ENCODE assay signal across 9 cellular contexts in the genomic region with DNA sequence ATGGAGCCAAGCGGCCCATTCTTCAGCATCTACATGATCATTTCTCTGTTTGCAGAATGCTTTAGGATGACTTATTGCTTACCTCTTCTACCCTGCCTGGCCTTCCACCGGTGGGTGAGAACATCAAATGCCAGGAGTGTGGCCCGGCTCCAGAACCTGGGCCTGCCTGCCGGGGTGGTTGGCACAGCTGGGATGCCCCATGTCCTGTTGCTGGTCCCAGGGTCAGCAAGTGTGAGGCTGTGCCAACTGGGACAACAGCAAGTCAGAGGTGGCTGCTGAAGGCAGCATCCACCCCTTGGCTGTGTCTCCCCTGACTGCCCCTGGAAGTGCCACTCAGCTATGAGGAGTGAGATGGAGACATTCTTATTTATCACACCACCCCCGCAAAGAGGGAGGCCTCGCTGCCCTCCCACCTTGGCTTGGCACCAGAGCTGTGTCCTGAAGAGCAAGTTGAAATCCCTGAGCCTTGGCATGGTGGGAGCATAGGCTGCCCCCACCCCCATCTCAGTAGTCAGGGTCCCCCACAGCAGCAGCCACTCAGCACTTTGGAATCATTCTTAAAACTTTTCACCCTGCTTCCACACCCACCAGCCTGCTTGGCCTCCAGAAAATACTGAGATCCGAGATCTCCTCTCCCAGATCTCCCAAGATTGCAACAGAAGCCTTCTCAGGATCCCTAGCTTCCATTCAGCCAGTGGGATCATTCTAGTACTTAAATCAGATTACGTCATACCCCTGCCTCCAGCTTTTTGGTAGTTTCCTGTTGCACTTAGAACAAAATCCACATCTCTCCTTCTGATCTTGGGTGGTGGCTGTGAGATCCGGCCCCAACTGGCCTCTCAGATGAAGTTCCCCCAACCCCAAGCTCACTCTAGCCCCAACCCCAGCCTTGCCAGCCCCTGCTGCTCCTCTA.
A peak's percentile ranks its signal among the peaks of the same experiment; 100 is the strongest.
DNase-seq lines count a peak whose midpoint lies in the region; ATAC-seq, FAIRE-seq and TF ChIP-seq lines count a peak whose summit lies in the region.
"Had no signal": no experiment of that assay in that cellular context is flagged by ENCODE, and none has a peak within 500 bp of the region (broad histone marks: within the 10 kb centered on the region; RNA-seq: fewer than 3 reads in every experiment).

No MANE protein-coding gene starts in this region.

- H3K56ac ChIP-seq in mesendoderm (ENCODE audit: low read length) = peak overlapping the region; percentile 30

- TF ChIP-seq CTCF in KMS-11 (conservative IDR thresholded peaks at IDR 0.05; ENCODE audit: low read depth, low read length) = no peak
- no peak for TF ChIP-seq CTCF in bronchial epithelial cell (IDR thresholded peaks at IDR 0.05; ENCODE audit: insufficient read depth, low read length, severe bottlenecking)

- WGBS in mesendoderm (ENCODE audit: extremely low coverage, insufficient coverage, low lambda C conversion rate) = no CpG with 5 or more reads among the region's 9 CpGs

- H3K27ac ChIP-seq in KMS-11 (peak overlapping the region; percentile 8; the same call in 1 of the 2 replicates), mesendoderm (ENCODE audit: low read depth, low read length) (no peak overlapping the region)

- H3K4me1 ChIP-seq in KMS-11 (ENCODE audit: low read depth, poor library complexity, severe bottlenecking) (peaks cover 58% of the 10 kb centered on the region), mesendoderm (ENCODE audit: control insufficient read depth, low read depth, low read length) (peaks cover 8% of the 10 kb centered on the region)

- ATAC-seq in HG03571 (IDR thresholded peaks at IDR 0.05; ENCODE audit: unreplicated experiment) (no peak), HG03442 (IDR thresholded peaks at IDR 0.05; ENCODE audit: unreplicated experiment) (no peak)

- no peak for FAIRE-seq in bronchial epithelial cell (lab: Jason Lieb, UNC)
- FAIRE-seq: G401.6 had no signal

- no peak overlapping the region for H3K18ac ChIP-seq in mesendoderm (ENCODE audit: low read length)

- H3K27me3 ChIP-seq in KMS-11 (ENCODE audit: insufficient read depth, low read depth) (no peaks in the 10 kb centered on the region), bronchial epithelial cell (ENCODE audit: control insufficient read depth, insufficient read depth, low read length) (no peaks in the 10 kb centered on the region), mesendoderm (ENCODE audit: insufficient read depth, low read length, poor library complexity) (no peaks in the 10 kb centered on the region)

- no peak overlapping the region for H2AFZ ChIP-seq in KMS-11 (ENCODE audit: low read depth)

- H4K8ac ChIP-seq in mesendoderm (ENCODE audit: low read depth, low read length) = no peak overlapping the region

- no peaks in the 10 kb centered on the region for H4K20me1 ChIP-seq in KMS-11 (ENCODE audit: insufficient read depth)

- no peak overlapping the region for H4K5ac ChIP-seq in mesendoderm (ENCODE audit: low read length)

- H3K23ac ChIP-seq in mesendoderm (ENCODE audit: low read length) = no peak overlapping the region

- H2BK5ac ChIP-seq in mesendoderm (ENCODE audit: low read length) = no peak overlapping the region

- H3K4me2 ChIP-seq in KMS-11 (peak overlapping the region; percentile 5; the same call in 1 of the 2 replicates), mesendoderm (ENCODE audit: low read length) (no peak overlapping the region)

- H2BK15ac ChIP-seq in mesendoderm (replicated peaks; ENCODE audit: low read depth) = no peak overlapping the region

- H3K79me1 ChIP-seq in mesendoderm (ENCODE audit: low read length) = no peaks in the 10 kb centered on the region

- no peaks in the 10 kb centered on the region for H3K79me2 ChIP-seq in KMS-11 (ENCODE audit: insufficient read depth, low read depth)
- no peaks in the 10 kb centered on the region for H3K79me2 ChIP-seq in mesendoderm (ENCODE audit: control insufficient read depth, insufficient read depth, low read length)

- DNase-seq in AG08396 (ENCODE audit: low spot score) (peak; percentile 56), bronchial epithelial cell (ENCODE audit: low read depth) (peak; percentile 58), mesendoderm (no peak), GM19238 (ENCODE audit: insufficient read length, low spot score) (no peak), activated gamma-delta T cell treated with Interleukin-2 at 50 U/mL for 16 hours (no peak)

- peak overlapping the region; percentile 41 for H3K4ac ChIP-seq in mesendoderm (ENCODE audit: low read depth, low read length)

- H3K36me3 ChIP-seq in KMS-11 (ENCODE audit: insufficient read depth) (no peaks in the 10 kb centered on the region), bronchial epithelial cell (ENCODE audit: control insufficient read depth, insufficient read depth, low read length) (peaks cover 5% of the 10 kb centered on the region), mesendoderm (ENCODE audit: control insufficient read depth, insufficient read depth, low read length) (no peaks in the 10 kb centered on the region)

- H3K9ac ChIP-seq in KMS-11 (no peak overlapping the region), mesendoderm (ENCODE audit: low read length) (no peak overlapping the region)

- no peak overlapping the region for H2AK5ac ChIP-seq in mesendoderm (ENCODE audit: low read length)

- H2BK120ac ChIP-seq in mesendoderm (ENCODE audit: low read depth, low read length) = no peak overlapping the region

- H3K4me3 ChIP-seq in KMS-11 (IDR thresholded peaks at IDR 0.05; ENCODE audit: insufficient read depth, low read depth, low read length) = no peak overlapping the region
- H3K4me3 ChIP-seq in bronchial epithelial cell (ENCODE audit: low read depth, low read length) = no peak overlapping the region
- no peak overlapping the region for H3K4me3 ChIP-seq in mesendoderm (ENCODE audit: low read length)

Comparison
In these comparisons a context has a peak if more than half of its experiments do, and no peak if none do; other contexts are left out.
1. DNase-seq: peak in AG08396 (single experiment) and bronchial epithelial cell (single experiment); none in mesendoderm (single experiment), GM19238 (single experiment) and activated gamma-delta T cell treated with Interleukin-2 at 50 U/mL for 16 hours (single experiment).